ENCODE assay signal across 14 cellular contexts in genomic region chr2:138245309-138245708, GRCh38.
"Had no signal": no experiment of that assay in that cellular context is flagged by ENCODE, and none has a peak within 500 bp of the region (broad histone marks: within the 10 kb centered on the region; RNA-seq: fewer than 3 reads in every experiment).

No MANE protein-coding gene starts in this region.

- ATAC-seq: activated CD4-positive, alpha-beta T cell treated with anti-CD3 and anti-CD28 coated beads for 36 hours; activated CD8-positive, alpha-beta T cell treated with anti-CD3 and anti-CD28 coated beads for 36 hours; effector memory CD8-positive, alpha-beta T cell; gastrocnemius medialis; heart left ventricle; naive thymus-derived CD8-positive, alpha-beta T cell; stimulated activated memory B cell treated with anti-CD40 and anti-IgM and Interleukin-4, amounts not matched to agents 10 μg/mL and 1 μg/mL and 100 μg/mL, for 72 hours had no signal

- H2AFZ ChIP-seq: parathyroid adenoma had no signal

- H3K4me2 ChIP-seq: SK-N-SH had no signal

- H3K27me3 ChIP-seq: gastrocnemius medialis, heart left ventricle had no signal

- H3K36me3 ChIP-seq: gastrocnemius medialis, heart left ventricle had no signal

- H3K9ac ChIP-seq: parathyroid adenoma, SK-N-SH had no signal

- DNase-seq: activated CD4-positive, alpha-beta T cell treated with anti-CD3 and anti-CD28 coated beads for 36 hours; activated CD8-positive, alpha-beta T cell treated with anti-CD3 and anti-CD28 coated beads for 36 hours; activated effector memory CD4-positive, alpha-beta T cell treated with anti-CD3 and anti-CD28 coated beads, Interleukin-2, amount 50 U/mL, for 16 hours; activated T-cell treated with anti-CD3 and anti-CD28 coated beads, Interleukin-2, amount 50 U/mL, for 48 hours; dermis blood vessel endothelial cell; effector memory CD8-positive, alpha-beta T cell; gastrocnemius medialis; heart left ventricle; midbrain; naive thymus-derived CD8-positive, alpha-beta T cell; SK-N-SH had no signal

- H3K4me1 ChIP-seq: gastrocnemius medialis, parathyroid adenoma had no signal

- H3K27ac ChIP-seq: gastrocnemius medialis, heart left ventricle, parathyroid adenoma had no signal

- H3K9me3 ChIP-seq: gastrocnemius medialis, heart left ventricle, SK-N-SH had no signal

- H3K4me3 ChIP-seq: gastrocnemius medialis, heart left ventricle, lung had no signal

- H3K79me2 ChIP-seq: parathyroid adenoma had no signal
